Comparison of ENCODE assay signal across 8 cellular contexts in genomic region chr2:131092409-131093065, GRCh38. TPM values are rescaled to one million over a fixed set of nuclear protein-coding genes. Genes with fewer than 3 reads are reported as not detected.
DNase-seq lines count a peak whose midpoint lies in the region; ATAC-seq and TF ChIP-seq lines count a peak whose summit lies in the region.

No MANE protein-coding gene starts in this region.

- H3K36me3 ChIP-seq in liver (ENCODE audit: control insufficient read depth in 4 of 4, insufficient read depth in 3 of 4, low read depth in 1 of 4, low read length in 3 of 4) = peaks cover 3 to 13% (median 9%) of the 10 kb centered on the region in 4 donors
- peaks cover 3 to 18% (median 16%) of the 10 kb centered on the region in 3 donors for H3K36me3 ChIP-seq in tibial artery

- no peak for TF ChIP-seq EP300 in Ishikawa (IDR thresholded peaks at IDR 0.05; ENCODE audit: borderline replicate concordance)

- CTCF ChIA-PET in AG04450 (lab: Charles Lee) = interaction anchor here (0.7 to 1.2 kb wide), 3 partner anchors 11 to 400 kb away, joined by 3 read pairs; no protein-coding TSS in a partner anchor

- TF ChIP-seq CTCF in AG04450 (IDR thresholded peaks at IDR 0.05; ENCODE audit: low read depth, low read length) (no peak), liver (IDR thresholded peaks at IDR 0.05; ENCODE audit: low read depth, low read length, missing input control) (no peak), tibial artery (IDR thresholded peaks at IDR 0.05) (no peak)

- ATAC-seq in GM18867 (IDR thresholded peaks at IDR 0.05; ENCODE audit: unreplicated experiment) (no peak), HG03108 (IDR thresholded peaks at IDR 0.05; ENCODE audit: unreplicated experiment) (no peak), GM19023 (IDR thresholded peaks at IDR 0.05; ENCODE audit: unreplicated experiment) (no peak)

- POLR2A ChIA-PET in AG04450 (lab: Yijun Ruan, JAX) = interaction anchor here (0.6 to 2.3 kb wide), 3 partner anchors 12 to 750 kb away, joined by 5 to 25 read pairs (median 6); partner anchors contain the start of genes IMP4 and PLEKHB2

- intact Hi-C loops in tibial artery (cut with DNase I; ENCODE audit: low total_unique reads) = loop anchor here (10.0 kb wide), 1 partner anchor 908 kb away; the partner anchor contains the start of genes MZT2B and SMPD4

- under 1% methylated on average over 36 of the region's 36 CpGs for WGBS in liver

- H3K9me3 ChIP-seq in AG04450 (ENCODE audit: control insufficient read depth, insufficient read depth, low read length) (no peaks in the 10 kb centered on the region), liver (ENCODE audit: control insufficient read depth in 4 of 4, low read length in 3 of 4) (no peaks in the 10 kb centered on the region), tibial artery (no peaks in the 10 kb centered on the region)

- H3K27ac ChIP-seq in AG04450 (ENCODE audit: low read depth, low read length) = peak overlapping the region; percentile 23
- peak overlapping the region; percentile 93 for H3K27ac ChIP-seq in angular gyrus (ENCODE audit: low read depth, low read length)
- peak overlapping the region; percentile 88 to 96 for H3K27ac ChIP-seq in liver (ENCODE audit: low read depth in 1 of 2, low read length in 2 of 2)
- peak overlapping the region; percentile 95 to 96 for H3K27ac ChIP-seq in tibial artery

- TF ChIP-seq RAD21 in Ishikawa (IDR thresholded peaks at IDR 0.05; ENCODE audit: low read depth) = no peak
- TF ChIP-seq RAD21 in liver (IDR thresholded peaks at IDR 0.05) = no peak

- DNase-seq in AG04450 (ENCODE audit: low read depth, low spot score) = no peak
- peak in 1 of 2 donors; percentile 21 for DNase-seq in tibial artery

- H3K4me1 ChIP-seq in liver (ENCODE audit: control insufficient read depth in 4 of 4, insufficient read depth in 4 of 4, low read length in 3 of 4) (peaks cover 5 to 23% (median 10%) of the 10 kb centered on the region in 4 donors), tibial artery (peaks cover 0 to 20% (median 13%) of the 10 kb centered on the region in 4 donors)

- H3K27me3 ChIP-seq in AG04450 (ENCODE audit: control insufficient read depth, insufficient read depth, low read length) (no peaks in the 10 kb centered on the region), liver (ENCODE audit: control insufficient read depth in 4 of 4, insufficient read depth in 4 of 4, low read length in 3 of 4) (no peaks in the 10 kb centered on the region), tibial artery (no peaks in the 10 kb centered on the region)

- H3K9ac ChIP-seq in liver (ENCODE audit: low read depth in 1 of 2, low read length in 2 of 2) = peak overlapping the region; percentile 98 to 99

- peak overlapping the region; percentile 69 for H3K4me3 ChIP-seq in AG04450 (ENCODE audit: low read depth, low read length)
- H3K4me3 ChIP-seq in liver (ENCODE audit: low read depth in 1 of 3, low read length in 3 of 3) = peak overlapping the region; percentile 85 to 97 (median 88)
- H3K4me3 ChIP-seq in tibial artery = peak overlapping the region; percentile 73 to 91

TF ChIP-seq in Ishikawa, 13 proteins besides CTCF, POLR2A, EP300 and RAD21:
- 0 out of 2 replicates have a peak, but pooled peaks have one; percentile 20 for TF ChIP-seq MAX (IDR thresholded peaks at IDR 0.05)
- no peak for TF ChIP-seq TCF12 (IDR thresholded peaks at IDR 0.05; ENCODE audit: low read depth)
- TF ChIP-seq NFIC (IDR thresholded peaks at IDR 0.05) = no peak
- no peak for TF ChIP-seq YY1 (IDR thresholded peaks at IDR 0.05; ENCODE audit: low read depth)
- TF ChIP-seq TEAD4 (IDR thresholded peaks at IDR 0.05) = 0 out of 2 replicates have a peak, but pooled peaks have one; percentile 24

TF ChIP-seq in liver, 16 proteins besides CTCF, POLR2A, EP300 and RAD21:
- no peak for TF ChIP-seq ATF3 (IDR thresholded peaks at IDR 0.05)
- TF ChIP-seq ZBTB33 (IDR thresholded peaks at IDR 0.05) = no peak
- no peak for TF ChIP-seq YY1 (IDR thresholded peaks at IDR 0.05)
- no peak for TF ChIP-seq FOXA1 (IDR thresholded peaks at IDR 0.05)
- TF ChIP-seq REST (IDR thresholded peaks at IDR 0.05) = no peak
- no peak for TF ChIP-seq SP1 (IDR thresholded peaks at IDR 0.05)
- no peak for TF ChIP-seq EGR1 (IDR thresholded peaks at IDR 0.05; ENCODE audit: low read depth in 2 of 2)
- TF ChIP-seq JUND (IDR thresholded peaks at IDR 0.05) = no peak
- TF ChIP-seq FOXA2 (IDR thresholded peaks at IDR 0.05) = no peak
- no peak for TF ChIP-seq TAF1 (conservative IDR thresholded peaks at IDR 0.05)
- no peak for TF ChIP-seq MAX (IDR thresholded peaks at IDR 0.05)

RNA-seq across cellular contexts. Expression of gene FAM168B, which starts 0.7 kb away (rescaled TPM):
- 84.3 and 99.2 TPM in 2 replicates for polyA plus RNA-seq in AG04450 (2011; rRNA removed)
- polyA minus RNA-seq in AG04450 (2011; rRNA and poly(A)+ RNA removed) = 69.9 and 101 TPM in 2 replicates
- total RNA-seq in liver = 10 to 100 TPM; 32.4 to 62.3 TPM
- 10 to 100 TPM; 13.9 to 29.3 TPM for polyA plus RNA-seq in liver

RNA-seq across cellular contexts. Expression of gene PLEKHB2, which starts 12.6 kb away (rescaled TPM):
- polyA plus RNA-seq in AG04450 (2011; rRNA removed) = 63.8 and 70.5 TPM in 2 replicates
- 82.0 and 83.6 TPM in 2 replicates for polyA minus RNA-seq in AG04450 (2011; rRNA and poly(A)+ RNA removed)
- 10 to 100 TPM; 26.6 to 34.9 TPM for total RNA-seq in liver
- polyA plus RNA-seq in liver = 10 to 100 TPM in 1 of 2 donors, 1 to 10 TPM in 1; 8.6 to 11.0 TPM

Comparison
In these comparisons a context has a peak if more than half of its experiments do, and no peak if none do; other contexts are left out.
1. H3K27ac ChIP-seq: peak in every context shown above with its lines; median percentile 96 in tibial artery; 93 in angular gyrus; 92 in liver; 23 in AG04450.